In genomic region chr13:44917589-44918322, GRCh38 we compare ENCODE assay signal across 1 cellular context.
TF ChIP-seq lines count a peak whose summit lies in the region.

No MANE protein-coding gene starts in this region.

TF ChIP-seq in HepG2, 621 proteins besides CTCF, POLR2A, EP300 and RAD21 (continued from another document and continues in another):
- TF ChIP-seq, protein P1, sequence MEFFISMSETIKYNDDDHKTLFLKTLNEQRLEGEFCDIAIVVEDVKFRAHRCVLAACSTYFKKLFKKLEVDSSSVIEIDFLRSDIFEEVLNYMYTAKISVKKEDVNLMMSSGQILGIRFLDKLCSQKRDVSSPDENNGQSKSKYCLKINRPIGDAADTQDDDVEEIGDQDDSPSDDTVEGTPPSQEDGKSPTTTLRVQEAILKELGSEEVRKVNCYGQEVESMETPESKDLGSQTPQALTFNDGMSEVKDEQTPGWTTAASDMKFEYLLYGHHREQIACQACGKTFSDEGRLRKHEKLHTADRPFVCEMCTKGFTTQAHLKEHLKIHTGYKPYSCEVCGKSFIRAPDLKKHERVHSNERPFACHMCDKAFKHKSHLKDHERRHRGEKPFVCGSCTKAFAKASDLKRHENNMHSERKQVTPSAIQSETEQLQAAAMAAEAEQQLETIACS (CRISPR knock-in tag; IDR thresholded peaks at IDR 0.05) = no peak
- TF ChIP-seq ZNF136 (CRISPR knock-in tag; IDR thresholded peaks at IDR 0.05; ENCODE audit: low read depth) (no peak), ZNF687 (CRISPR knock-in tag; IDR thresholded peaks at IDR 0.05) (no peak), KDM5A (IDR thresholded peaks at IDR 0.05; ENCODE audit: borderline replicate concordance, low read length) (peak; percentile 83; the same call in 1 of the 2 replicates), ZNF446 (CRISPR knock-in tag; IDR thresholded peaks at IDR 0.05) (no peak), SP4 (CRISPR knock-in tag; IDR thresholded peaks at IDR 0.05) (no peak; the same call in 1 of the 2 replicates), CC2D1A (CRISPR knock-in tag; IDR thresholded peaks at IDR 0.05) (no peak), ATAD3A (CRISPR knock-in tag; IDR thresholded peaks at IDR 0.05) (no peak), PCBP2 (optimal IDR thresholded peaks at IDR 0.05; ENCODE audit: low read depth, low read length, poor library complexity, severe bottlenecking) (no peak), MEIS2 (CRISPR knock-in tag; IDR thresholded peaks at IDR 0.05) (peak; percentile 74; the same call in 1 of the 2 replicates), ZNF432 (CRISPR knock-in tag; IDR thresholded peaks at IDR 0.05; ENCODE audit: borderline replicate concordance) (no peak), PAWR (CRISPR knock-in tag; IDR thresholded peaks at IDR 0.05; ENCODE audit: borderline replicate concordance) (no peak), ZNF281 (CRISPR knock-in tag; IDR thresholded peaks at IDR 0.05; ENCODE audit: borderline replicate concordance) (no peak), TFDP1 (CRISPR knock-in tag; IDR thresholded peaks at IDR 0.05; ENCODE audit: borderline replicate concordance) (peak; percentile 45; the same call in 1 of the 2 replicates), SRY (CRISPR knock-in tag; IDR thresholded peaks at IDR 0.05) (no peak; the same call in 1 of the 2 replicates), ZNF34 (CRISPR knock-in tag; IDR thresholded peaks at IDR 0.05; ENCODE audit: borderline replicate concordance) (no peak), KIAA2018 (CRISPR knock-in tag; IDR thresholded peaks at IDR 0.05; ENCODE audit: borderline replicate concordance) (no peak), SP140L (CRISPR knock-in tag; IDR thresholded peaks at IDR 0.05; ENCODE audit: borderline replicate concordance) (no peak), FOXJ3 (CRISPR knock-in tag; IDR thresholded peaks at IDR 0.05; ENCODE audit: borderline replicate concordance) (0 out of 2 replicates have a peak, but pooled peaks have one; percentile 43), ARNT2 (CRISPR knock-in tag; IDR thresholded peaks at IDR 0.05; ENCODE audit: low read depth) (peak; percentile 83; the same call in 1 of the 2 replicates), ZNF724P (CRISPR knock-in tag; IDR thresholded peaks at IDR 0.05; ENCODE audit: borderline replicate concordance) (peak; percentile 90; the same call in 1 of the 2 replicates), ERF (CRISPR knock-in tag; IDR thresholded peaks at IDR 0.05) (peak; percentile 72), THAP11 (CRISPR knock-in tag; IDR thresholded peaks at IDR 0.05) (peak; percentile 78), ZNF784 (CRISPR knock-in tag; IDR thresholded peaks at IDR 0.05; ENCODE audit: borderline replicate concordance) (no peak; the same call in none of the 2 replicates), BATF2 (CRISPR knock-in tag; IDR thresholded peaks at IDR 0.05) (no peak), ZNF605 (CRISPR knock-in tag; IDR thresholded peaks at IDR 0.05) (no peak; the same call in 1 of the 2 replicates), RFXAP (CRISPR knock-in tag; IDR thresholded peaks at IDR 0.05; ENCODE audit: borderline replicate concordance) (peak; percentile 80), POLR2AphosphoS2 (IDR thresholded peaks at IDR 0.05; ENCODE audit: low read depth, low read length) (no peak), FOXK1 (CRISPR knock-in tag; IDR thresholded peaks at IDR 0.05; ENCODE audit: borderline replicate concordance, low read depth) (peak; percentile 78; the same call in 1 of the 2 replicates)
- TF ChIP-seq, protein P2, sequence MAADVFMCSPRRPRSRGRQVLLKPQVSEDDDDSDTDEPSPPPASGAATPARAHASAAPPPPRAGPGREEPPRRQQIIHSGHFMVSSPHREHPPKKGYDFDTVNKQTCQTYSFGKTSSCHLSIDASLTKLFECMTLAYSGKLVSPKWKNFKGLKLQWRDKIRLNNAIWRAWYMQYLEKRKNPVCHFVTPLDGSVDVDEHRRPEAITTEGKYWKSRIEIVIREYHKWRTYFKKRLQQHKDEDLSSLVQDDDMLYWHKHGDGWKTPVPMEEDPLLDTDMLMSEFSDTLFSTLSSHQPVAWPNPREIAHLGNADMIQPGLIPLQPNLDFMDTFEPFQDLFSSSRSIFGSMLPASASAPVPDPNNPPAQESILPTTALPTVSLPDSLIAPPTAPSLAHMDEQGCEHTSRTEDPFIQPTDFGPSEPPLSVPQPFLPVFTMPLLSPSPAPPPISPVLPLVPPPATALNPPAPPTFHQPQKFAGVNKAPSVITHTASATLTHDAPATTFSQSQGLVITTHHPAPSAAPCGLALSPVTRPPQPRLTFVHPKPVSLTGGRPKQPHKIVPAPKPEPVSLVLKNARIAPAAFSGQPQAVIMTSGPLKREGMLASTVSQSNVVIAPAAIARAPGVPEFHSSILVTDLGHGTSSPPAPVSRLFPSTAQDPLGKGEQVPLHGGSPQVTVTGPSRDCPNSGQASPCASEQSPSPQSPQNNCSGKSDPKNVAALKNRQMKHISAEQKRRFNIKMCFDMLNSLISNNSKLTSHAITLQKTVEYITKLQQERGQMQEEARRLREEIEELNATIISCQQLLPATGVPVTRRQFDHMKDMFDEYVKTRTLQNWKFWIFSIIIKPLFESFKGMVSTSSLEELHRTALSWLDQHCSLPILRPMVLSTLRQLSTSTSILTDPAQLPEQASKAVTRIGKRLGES (CRISPR knock-in tag; IDR thresholded peaks at IDR 0.05; ENCODE audit: borderline replicate concordance) = no peak
- TF ChIP-seq, protein P3, sequence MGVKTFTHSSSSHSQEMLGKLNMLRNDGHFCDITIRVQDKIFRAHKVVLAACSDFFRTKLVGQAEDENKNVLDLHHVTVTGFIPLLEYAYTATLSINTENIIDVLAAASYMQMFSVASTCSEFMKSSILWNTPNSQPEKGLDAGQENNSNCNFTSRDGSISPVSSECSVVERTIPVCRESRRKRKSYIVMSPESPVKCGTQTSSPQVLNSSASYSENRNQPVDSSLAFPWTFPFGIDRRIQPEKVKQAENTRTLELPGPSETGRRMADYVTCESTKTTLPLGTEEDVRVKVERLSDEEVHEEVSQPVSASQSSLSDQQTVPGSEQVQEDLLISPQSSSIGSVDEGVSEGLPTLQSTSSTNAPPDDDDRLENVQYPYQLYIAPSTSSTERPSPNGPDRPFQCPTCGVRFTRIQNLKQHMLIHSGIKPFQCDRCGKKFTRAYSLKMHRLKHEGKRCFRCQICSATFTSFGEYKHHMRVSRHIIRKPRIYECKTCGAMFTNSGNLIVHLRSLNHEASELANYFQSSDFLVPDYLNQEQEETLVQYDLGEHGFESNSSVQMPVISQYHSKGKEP (CRISPR knock-in tag; IDR thresholded peaks at IDR 0.05) = no peak
